Comparison of ENCODE assay signal across 23 cellular contexts in genomic region chr18:73318732-73319479, GRCh38.
A peak's percentile ranks its signal among the peaks of the same experiment; 100 is the strongest.
DNase-seq lines count a peak whose midpoint lies in the region; ATAC-seq, FAIRE-seq and TF ChIP-seq lines count a peak whose summit lies in the region.
"Had no signal": no experiment of that assay in that cellular context is flagged by ENCODE, and none has a peak within 500 bp of the region (broad histone marks: within the 10 kb centered on the region; RNA-seq: fewer than 3 reads in every experiment).

No MANE protein-coding gene starts in this region.

- no peaks in the 10 kb centered on the region for H3K79me1 ChIP-seq in neuronal stem cell (ENCODE audit: low read depth, low read length)

- no peak overlapping the region for H3K14ac ChIP-seq in neuronal stem cell (ENCODE audit: low read length)

- H3K4me3 ChIP-seq in A549 (no peak overlapping the region), adipocyte (ENCODE audit: low read length) (no peak overlapping the region), heart left ventricle (no peak overlapping the region), neuronal stem cell (ENCODE audit: low read length in 2 of 2) (no peak overlapping the region)
- H3K4me3 ChIP-seq: adrenal gland, mucosa of descending colon, neural progenitor cell, prostate gland, stomach, transverse colon had no signal

- no peak overlapping the region for H4K8ac ChIP-seq in neuronal stem cell (ENCODE audit: low read depth, low read length)

- no peak overlapping the region for H3K18ac ChIP-seq in neuronal stem cell (ENCODE audit: low read length)

- no peak for TF ChIP-seq RAD21 in A549 (conservative IDR thresholded peaks at IDR 0.05 in 1 of 2, IDR thresholded peaks at IDR 0.05 in 1 of 2)

- H3K27me3 ChIP-seq in adipocyte (replicated peaks; ENCODE audit: control insufficient read depth, insufficient read depth, low read length) (no peaks in the 10 kb centered on the region), heart left ventricle (no peaks in the 10 kb centered on the region), neuronal stem cell (ENCODE audit: control insufficient read depth in 3 of 3, insufficient read depth in 3 of 3, low read depth in 1 of 3, low read length in 3 of 3) (no peaks in the 10 kb centered on the region)
- H3K27me3 ChIP-seq: adrenal gland, neural progenitor cell, stomach, transverse colon had no signal

- WGBS in A549 (ENCODE audit: missing lambda C conversion rate), result 17% methylated on average over 6 of the region's 6 CpGs
- WGBS in heart left ventricle, 4 donors, result 30 to 40% (median 32%) methylated on average over 6 of the region's 6 CpGs
- no CpG with 5 or more reads among the region's 6 CpGs for WGBS in neuronal stem cell (ENCODE audit: extremely low coverage in 2 of 2, insufficient read length in 2 of 2, insufficient replicate concordance in 1 of 2), 2 donors

- no peak overlapping the region for H2AFZ ChIP-seq in neuronal stem cell (ENCODE audit: low read length)
- H2AFZ ChIP-seq: neural progenitor cell had no signal

- TF ChIP-seq POLR2A in A549 (IDR thresholded peaks at IDR 0.05; ENCODE audit: low read length) (no peak), heart left ventricle (IDR thresholded peaks at IDR 0.05) (no peak)

- TF ChIP-seq CTCF in A549 (IDR thresholded peaks at IDR 0.05) (no peak), heart left ventricle (IDR thresholded peaks at IDR 0.05) (no peak)

- intact Hi-C loops in heart left ventricle (cut with DNase I), result no loop called here

- no peak overlapping the region for H3K23ac ChIP-seq in neuronal stem cell (ENCODE audit: low read depth, low read length, poor library complexity)

- H2BK5ac ChIP-seq in neuronal stem cell (ENCODE audit: low read length), result no peak overlapping the region

- CTCF ChIA-PET in A549 (lab: Yijun Ruan, JAX), result no interaction called here

- POLR2A ChIA-PET in A549 (lab: Yijun Ruan, JAX), result no interaction called here

- H3K4me1 ChIP-seq in A549 (peaks cover 21% of the 10 kb centered on the region; the same call in 2 of the 3 replicates), adipocyte (ENCODE audit: control insufficient read depth, insufficient read depth, low read length) (no peaks in the 10 kb centered on the region), heart left ventricle (peaks cover 0 to 22% (median 0%) of the 10 kb centered on the region in 12 donors), neuronal stem cell (ENCODE audit: control insufficient read depth in 2 of 2, insufficient read depth in 1 of 2, low read depth in 1 of 2, low read length in 2 of 2) (no peaks in the 10 kb centered on the region)
- H3K4me1 ChIP-seq: adrenal gland, neural progenitor cell, prostate gland, stomach, transverse colon had no signal

- H3K36me3 ChIP-seq in adipocyte (ENCODE audit: control insufficient read depth, insufficient read depth, low read length, severe bottlenecking) (no peaks in the 10 kb centered on the region), heart left ventricle (no peaks in the 10 kb centered on the region), neuronal stem cell (replicated peaks in 1 of 2; ENCODE audit: control insufficient read depth in 2 of 2, insufficient read depth in 2 of 2, low read length in 2 of 2) (no peaks in the 10 kb centered on the region)
- H3K36me3 ChIP-seq: adrenal gland, neural progenitor cell, prostate gland, stomach, transverse colon had no signal

- ATAC-seq in A549 (peak; percentile 47 to 84; a peak in 4 of 6 replicates), heart left ventricle (peak; percentile 94 to 95 (median 95)), GM21717 (IDR thresholded peaks at IDR 0.05; ENCODE audit: unreplicated experiment) (no peak), GM19463 (IDR thresholded peaks at IDR 0.05; ENCODE audit: unreplicated experiment) (no peak)
- ATAC-seq: CD8-positive, alpha-beta T cell; mucosa of descending colon; WTC11 had no signal

- H3K4me2 ChIP-seq in A549 (peak overlapping the region; percentile 65), neuronal stem cell (ENCODE audit: insufficient read depth, low read length, poor library complexity, severe bottlenecking) (no peak overlapping the region)
- H3K4me2 ChIP-seq: neural progenitor cell had no signal

- no peak overlapping the region for H2BK12ac ChIP-seq in neuronal stem cell (ENCODE audit: low read length)

- no peak overlapping the region for H2BK120ac ChIP-seq in neuronal stem cell (ENCODE audit: low read depth, low read length)

- H3K4ac ChIP-seq in neuronal stem cell (ENCODE audit: low read length), result no peak overlapping the region

- H3K9ac ChIP-seq in adipocyte (ENCODE audit: low read length) (no peak overlapping the region), neuronal stem cell (ENCODE audit: low read depth, low read length, poor library complexity) (no peak overlapping the region)
- H3K9ac ChIP-seq: neural progenitor cell had no signal

- H3K9me3 ChIP-seq in A549, result no peaks in the 10 kb centered on the region
- H3K9me3 ChIP-seq in adipocyte (ENCODE audit: control insufficient read depth, low read length), result no peaks in the 10 kb centered on the region
- H3K9me3 ChIP-seq in heart left ventricle, result no peaks in the 10 kb centered on the region
- no peaks in the 10 kb centered on the region for H3K9me3 ChIP-seq in neuronal stem cell (replicated peaks in 1 of 2; ENCODE audit: control insufficient read depth in 2 of 2, insufficient read depth in 1 of 2, low read depth in 1 of 2, low read length in 2 of 2)
- H3K9me3 ChIP-seq: adrenal gland, mucosa of descending colon, prostate gland, stomach, transverse colon had no signal

- DNase-seq in A549 (ENCODE audit: low read depth in 1 of 2, low spot score in 1 of 2), result peak in 1 of 2 experiments; percentile 72
- DNase-seq in EH (ENCODE audit: low read depth), result peak; percentile 28
- DNase-seq in adipocyte (ENCODE audit: low read depth), result peak; percentile 9
- DNase-seq in heart left ventricle, result peak in 3 of 5 donors; percentile 19 to 43 (median 30)
- no peak for DNase-seq in neuronal stem cell (ENCODE audit: low spot score)
- no peak for DNase-seq in frontal cortex (ENCODE audit: low spot score in 2 of 2)
- DNase-seq: activated CD4-positive, alpha-beta T cell treated with anti-CD3 and anti-CD28 coated beads, Interleukin-2, amount 50 U/mL, for 48 hours; activated effector memory CD4-positive, alpha-beta T cell treated with anti-CD3 and anti-CD28 coated beads, Interleukin-2, amount 50 U/mL, for 16 hours; adrenal gland; caudate nucleus; CD8-positive, alpha-beta T cell; DMS79 treated with DMSO at 0.1 percent for 48 hours; HCEC 1CT; mucosa of descending colon; NCI-H774; stimulated activated CD4-positive, alpha-beta T cell treated with anti-CD3 and anti-CD28 coated beads, Interleukin-4, amount 100 ng/mL, for 4 hours; stomach; transverse colon had no signal

- no peak overlapping the region for H4K91ac ChIP-seq in neuronal stem cell (ENCODE audit: low read depth, low read length, poor library complexity)

- no peak overlapping the region for H2BK15ac ChIP-seq in neuronal stem cell (ENCODE audit: low read length)

- H2AK5ac ChIP-seq in neuronal stem cell (ENCODE audit: low read depth, low read length), result no peak overlapping the region

- TF ChIP-seq EP300 in A549 (IDR thresholded peaks at IDR 0.05), result no peak

- H3K27ac ChIP-seq in A549 (peak overlapping the region; percentile 31 to 36; a peak in 3 of 6 replicates), heart left ventricle (peak overlapping the region in 9 of 12 donors; percentile 2 to 80 (median 42)), neuronal stem cell (replicated peaks; ENCODE audit: low read length) (no peak overlapping the region)
- H3K27ac ChIP-seq: adrenal gland, neural progenitor cell, prostate gland, stomach, transverse colon had no signal

- no peak for FAIRE-seq in A549 (lab: Jason Lieb, UNC)
- no peak for FAIRE-seq in frontal cortex (lab: Jason Lieb, UNC)

TF ChIP-seq in A549, 52 proteins besides CTCF, POLR2A, EP300 and RAD21:
- TF ChIP-seq FOSL2 (IDR thresholded peaks at IDR 0.05) (no peak), FOSL2 (CRISPR knock-in tag; IDR thresholded peaks at IDR 0.05) (peak; percentile 21; the same call in 1 of the 2 replicates), GATA3 (IDR thresholded peaks at IDR 0.05; ENCODE audit: borderline replicate concordance) (peak; percentile 46; the same call in 1 of the 2 replicates), SMC3 (IDR thresholded peaks at IDR 0.05) (no peak)

Comparison
In these comparisons a context has a peak if more than half of its experiments do, and no peak if none do; other contexts are left out.
1. ATAC-seq: peak in A549 (2 of 2) and heart left ventricle (4 of 4); none in GM21717 (single experiment) and GM19463 (single experiment).
2. DNase-seq: peak in EH (single experiment), adipocyte (single experiment) and heart left ventricle (3 of 5); none in neuronal stem cell (single experiment) and frontal cortex (0 of 2).